In genomic region chr11:95803973-95804372, GRCh38 we compare ENCODE assay signal across 31 cellular contexts.
"Had no signal": no experiment of that assay in that cellular context is flagged by ENCODE, and none has a peak within 500 bp of the region (broad histone marks: within the 10 kb centered on the region; RNA-seq: fewer than 3 reads in every experiment).

No MANE protein-coding gene starts in this region.

- H2AFZ ChIP-seq: neural progenitor cell, parathyroid adenoma had no signal

- H3K36me3 ChIP-seq: ovary, uterus had no signal

- H3K27me3 Mint-ChIP-seq: progenitor cell of endocrine pancreas; stimulated activated memory B cell treated with anti-CD40 and anti-IgM and Interleukin-4, amounts not matched to agents 10 μg/mL and 1 μg/mL and 100 μg/mL, for 72 hours; stimulated activated naive CD8-positive, alpha-beta T cell treated with anti-CD3 and anti-CD28 coated beads, Interleukin-15, amount 100 ng/mL, for 72 hours; type B pancreatic cell had no signal

- H3K79me2 ChIP-seq: parathyroid adenoma had no signal

- ATAC-seq: natural killer cell; psoas muscle; right cardiac atrium; sciatic nerve; stimulated activated memory B cell treated with anti-CD40 and anti-IgM and Interleukin-4, amounts not matched to agents 10 μg/mL and 1 μg/mL and 100 μg/mL, for 72 hours; stimulated activated naive CD8-positive, alpha-beta T cell treated with anti-CD3 and anti-CD28 coated beads, Interleukin-15, amount 100 ng/mL, for 72 hours; stimulated activated naive CD8-positive, alpha-beta T cell treated with anti-CD3 and anti-CD28 coated beads, Interleukin-15, Interleukin-2, amounts not matched to agents 100 U/mL and 50 U/mL, for 24 hours; upper lobe of right lung had no signal

- H3K4me1 Mint-ChIP-seq: nephron; neural progenitor cell; stimulated activated memory B cell treated with anti-CD40 and anti-IgM and Interleukin-4, amounts not matched to agents 10 μg/mL and 1 μg/mL and 100 μg/mL, for 72 hours; stimulated activated naive CD8-positive, alpha-beta T cell treated with anti-CD3 and anti-CD28 coated beads, Interleukin-15, amount 100 ng/mL, for 72 hours had no signal

- H3K27ac Mint-ChIP-seq: nephron; neural progenitor cell; progenitor cell of endocrine pancreas; stimulated activated memory B cell treated with anti-CD40 and anti-IgM and Interleukin-4, amounts not matched to agents 10 μg/mL and 1 μg/mL and 100 μg/mL, for 72 hours; stimulated activated naive CD8-positive, alpha-beta T cell treated with anti-CD3 and anti-CD28 coated beads, Interleukin-15, amount 100 ng/mL, for 72 hours; type B pancreatic cell had no signal

- H3K9ac ChIP-seq: neural progenitor cell, parathyroid adenoma had no signal

- H3K4me3 ChIP-seq: neural progenitor cell, ovary, psoas muscle, skin epidermis, smooth muscle cell, spleen, suprapubic skin, testis, tibial artery, transverse colon, upper lobe of right lung, uterus had no signal

- H3K4me3 Mint-ChIP-seq: natural killer cell; nephron; neural progenitor cell; stimulated activated memory B cell treated with anti-CD40 and anti-IgM and Interleukin-4, amounts not matched to agents 10 μg/mL and 1 μg/mL and 100 μg/mL, for 72 hours; stimulated activated naive CD8-positive, alpha-beta T cell treated with anti-CD3 and anti-CD28 coated beads, Interleukin-15, amount 100 ng/mL, for 72 hours; type B pancreatic cell had no signal

- DNase-seq: natural killer cell; occipital lobe; ovary; posterior cingulate gyrus; right cardiac atrium; spleen; stimulated activated CD4-positive, alpha-beta T cell treated with anti-CD3 and anti-CD28 coated beads, Interleukin-12 subunit alpha, Interleukin-12 subunit beta, amount 100 ng/mL, for 4 hours; stimulated activated CD4-positive, alpha-beta T cell treated with anti-CD3 and anti-CD28 coated beads, Interleukin-1b, Interleukin-23, amount 100 ng/mL, for 48 hours; stimulated activated CD4-positive, alpha-beta T cell treated with anti-CD3 and anti-CD28 coated beads, Interleukin-4, amount 100 ng/mL, for 1 hour; stimulated activated CD4-positive, alpha-beta T cell treated with anti-CD3 and anti-CD28 coated beads, Interleukin-4, amount 100 ng/mL, for 4 hours; stimulated activated CD8-positive, alpha-beta memory T cell treated with anti-CD3 and anti-CD28 coated beads, Interleukin-4, amount 100 ng/mL, for 48 hours; stimulated activated naive CD4-positive, alpha-beta T cell; stimulated activated naive CD8-positive, alpha-beta T cell treated with anti-CD3 and anti-CD28 coated beads, Interleukin-15, amount 100 ng/mL, for 72 hours; stimulated activated naive CD8-positive, alpha-beta T cell treated with anti-CD3 and anti-CD28 coated beads, Interleukin-15, Interleukin-2, amounts not matched to agents 100 U/mL and 50 U/mL, for 24 hours; substantia nigra; testis; tibial artery; transverse colon; upper lobe of right lung; uterus had no signal

- H3K27me3 ChIP-seq: neural progenitor cell, ovary, spleen, suprapubic skin, testis, tibial artery, transverse colon, upper lobe of right lung, uterus had no signal

- H3K27ac ChIP-seq: neural progenitor cell, ovary, parathyroid adenoma, psoas muscle, skin epidermis, spleen, suprapubic skin, testis, tibial artery, transverse colon, upper lobe of right lung, uterus had no signal

- H3K9me3 ChIP-seq: ovary, psoas muscle, spleen, suprapubic skin, testis, tibial artery, transverse colon, upper lobe of right lung, uterus had no signal

- H3K36me3 Mint-ChIP-seq: natural killer cell had no signal

- H3K9me3 Mint-ChIP-seq: natural killer cell; stimulated activated memory B cell treated with anti-CD40 and anti-IgM and Interleukin-4, amounts not matched to agents 10 μg/mL and 1 μg/mL and 100 μg/mL, for 72 hours had no signal

- H3K4me1 ChIP-seq: neural progenitor cell, parathyroid adenoma, psoas muscle, spleen, suprapubic skin, testis, transverse colon, upper lobe of right lung, uterus had no signal

- H3K4me2 ChIP-seq: neural progenitor cell, smooth muscle cell had no signal
